ENCODE assay signal across 8 cellular contexts in the genomic region with DNA sequence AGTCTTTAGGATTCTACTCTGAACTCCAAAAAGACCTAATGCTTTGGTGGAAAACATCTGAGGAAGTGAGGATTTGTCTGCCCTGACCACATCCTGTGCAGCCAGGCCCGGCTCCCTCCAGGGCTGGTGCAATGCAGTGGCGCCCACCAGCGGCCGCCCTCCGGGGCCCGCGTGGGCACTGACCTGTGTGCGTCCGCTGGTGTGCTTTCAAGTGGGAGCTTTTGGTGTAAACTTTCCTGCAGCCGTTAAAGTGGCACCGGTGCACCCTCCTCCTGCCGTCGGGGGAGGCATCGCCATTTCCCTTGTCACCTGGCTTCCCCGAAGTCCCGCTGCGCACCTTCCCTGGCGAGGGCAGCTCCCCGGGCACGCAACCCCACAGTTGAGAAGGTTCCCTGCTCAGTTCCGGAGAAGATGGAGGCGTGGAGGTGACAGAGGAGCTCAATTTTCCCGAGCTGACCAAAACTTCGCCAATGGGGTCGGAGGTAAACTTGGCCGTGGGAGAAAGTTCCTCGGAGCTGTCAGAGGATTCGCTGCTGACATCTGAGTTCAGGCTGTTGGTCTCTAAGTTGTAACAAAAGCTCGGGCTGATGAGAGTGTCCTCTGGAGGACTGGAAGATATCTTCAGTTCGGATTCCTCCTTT. TPM values are rescaled to one million over a fixed set of nuclear protein-coding genes. Genes with fewer than 3 reads are reported as not detected.
A peak's percentile ranks its signal among the peaks of the same experiment; 100 is the strongest.
DNase-seq lines count a peak whose midpoint lies in the region; ATAC-seq and TF ChIP-seq lines count a peak whose summit lies in the region.

No MANE protein-coding gene starts in this region.

- peak overlapping the region; percentile 99 to 100 (median 100) for H3K27ac ChIP-seq in esophagus squamous epithelium

- H3K4me1 Mint-ChIP-seq in activated CD8-positive, alpha-beta T cell treated with anti-CD3 and anti-CD28 coated beads, Interleukin-2, amount 10 ng/mL, durations not matched to agents 7 days and 5 days (ENCODE audit: low read depth), result peaks cover 65% of the 10 kb centered on the region

- H3K4me1 ChIP-seq in esophagus squamous epithelium (peaks cover 38 to 65% (median 47%) of the 10 kb centered on the region in 3 donors), neuron (ENCODE audit: insufficient read depth, low read length) (peaks cover 25% of the 10 kb centered on the region)

- no peak for ATAC-seq in activated CD8-positive, alpha-beta T cell treated with anti-CD3 and anti-CD28 coated beads, Interleukin-2, amount 10 ng/mL, durations not matched to agents 7 days and 5 days
- no peak for ATAC-seq in GM19463 (IDR thresholded peaks at IDR 0.05; ENCODE audit: unreplicated experiment)

- intact Hi-C loops in esophagus squamous epithelium (cut with DNase I), result loop anchor here (5.0 to 10.0 kb wide), 2 partner anchors 317 to 986 kb away; no protein-coding TSS in a partner anchor

- TF ChIP-seq POLR2A in esophagus squamous epithelium (IDR thresholded peaks at IDR 0.05), result no peak

- no peaks in the 10 kb centered on the region for H3K27me3 Mint-ChIP-seq in activated CD8-positive, alpha-beta T cell treated with anti-CD3 and anti-CD28 coated beads, Interleukin-2, amount 10 ng/mL, durations not matched to agents 7 days and 5 days (ENCODE audit: low read depth)

- H3K27ac Mint-ChIP-seq in activated CD8-positive, alpha-beta T cell treated with anti-CD3 and anti-CD28 coated beads, Interleukin-2, amount 10 ng/mL, durations not matched to agents 7 days and 5 days, result peak overlapping the region; percentile 98

- H3K4me3 Mint-ChIP-seq in activated CD8-positive, alpha-beta T cell treated with anti-CD3 and anti-CD28 coated beads, Interleukin-2, amount 10 ng/mL, durations not matched to agents 7 days and 5 days, result peak overlapping the region; percentile 95

- H3K27me3 ChIP-seq in esophagus squamous epithelium (no peaks in the 10 kb centered on the region), neuron (ENCODE audit: insufficient read depth, low read length) (no peaks in the 10 kb centered on the region)

- H3K4me3 ChIP-seq in AG09309 (ENCODE audit: control insufficient read depth, low read depth, low read length) (peak overlapping the region; percentile 90), esophagus squamous epithelium (peak overlapping the region; percentile 70 to 99 (median 82)), neuron (ENCODE audit: low read length) (peak overlapping the region; percentile 82)

- no peaks in the 10 kb centered on the region for H3K9me3 ChIP-seq in esophagus squamous epithelium
- peaks cover 5% of the 10 kb centered on the region for H3K9me3 ChIP-seq in neuron (ENCODE audit: low read length)

- H3K36me3 ChIP-seq in esophagus squamous epithelium (peaks cover 15 to 51% (median 32%) of the 10 kb centered on the region in 3 donors), neuron (ENCODE audit: insufficient read depth, low read length) (peaks cover 52% of the 10 kb centered on the region)

- peak; percentile 86 for TF ChIP-seq CTCF in AG09309 (IDR thresholded peaks at IDR 0.05; ENCODE audit: control insufficient read depth, insufficient read depth, low read depth, low read length, missing control alignments)
- TF ChIP-seq CTCF in esophagus squamous epithelium (IDR thresholded peaks at IDR 0.05), result peak; percentile 20 to 70 (median 42)

- peaks cover 82% of the 10 kb centered on the region for H3K36me3 Mint-ChIP-seq in activated CD8-positive, alpha-beta T cell treated with anti-CD3 and anti-CD28 coated beads, Interleukin-2, amount 10 ng/mL, durations not matched to agents 7 days and 5 days (ENCODE audit: low read depth)

- DNase-seq in AG09309 (ENCODE audit: low read depth), result no peak
- DNase-seq in HT1080 (ENCODE audit: low read depth), result peak; percentile 70
- peak; percentile 63 for DNase-seq in activated CD8-positive, alpha-beta T cell treated with anti-CD3 and anti-CD28 coated beads, Interleukin-2, amount 10 ng/mL, durations not matched to agents 7 days and 5 days
- no peak for DNase-seq in esophagus squamous epithelium (lab: John Stamatoyannopoulos, UW)
- DNase-seq in NCI-H1930 (lab: John Stamatoyannopoulos, UW), result no peak
- no peak for DNase-seq in NCI-H82 (lab: John Stamatoyannopoulos, UW)

- CTCF ChIA-PET in activated CD8-positive, alpha-beta T cell treated with anti-CD3 and anti-CD28 coated beads, Interleukin-2, amount 10 ng/mL, durations not matched to agents 7 days and 5 days (lab: Charles Lee), result interaction anchor here (0.6 to 2.5 kb wide), 12 partner anchors 16 to 543 kb away, joined by 3 to 6 read pairs (median 3); no protein-coding TSS in a partner anchor

- H2AFZ ChIP-seq in neuron (ENCODE audit: low read depth, low read length), result no peak overlapping the region

- H3K9me3 Mint-ChIP-seq in activated CD8-positive, alpha-beta T cell treated with anti-CD3 and anti-CD28 coated beads, Interleukin-2, amount 10 ng/mL, durations not matched to agents 7 days and 5 days (ENCODE audit: insufficient read depth), result no peaks in the 10 kb centered on the region

- POLR2A ChIA-PET in activated CD8-positive, alpha-beta T cell treated with anti-CD3 and anti-CD28 coated beads, Interleukin-2, amount 10 ng/mL, durations not matched to agents 7 days and 5 days (lab: Charles Lee), result interaction anchor here (0.6 to 6.8 kb wide), 15 partner anchors 9 to 372 kb away, joined by 3 to 658 read pairs (median 97); no protein-coding TSS in a partner anchor

- WGBS in esophagus squamous epithelium, 2 donors, result 18 to 45% methylated on average over 8 of the region's 30 CpGs

RNA-seq across cellular contexts. Expression of gene KLF6, which starts 3.4 kb away (rescaled TPM):
- 59.7 and 93.0 TPM in 2 replicates for total RNA-seq in HT1080 (2014; rRNA removed; shearing (Covaris generic))
- 75.1 and 87.5 TPM in 2 replicates for polyA plus RNA-seq in HT1080 (2015; cell fraction: cytosol; rRNA removed)
- 247 and 255 TPM in 2 replicates for polyA plus RNA-seq in HT1080 (2015; cell fraction: nucleus; rRNA removed)
- total RNA-seq in activated CD8-positive, alpha-beta T cell treated with anti-CD3 and anti-CD28 coated beads, Interleukin-2, amount 10 ng/mL, durations not matched to agents 7 days and 5 days, result 100 to 1,000 TPM; 208 to 215 TPM
- 10 to 100 TPM; 39.6 to 91.2 (median 74.2) TPM for total RNA-seq in esophagus squamous epithelium

Comparison
In these comparisons a context has a peak if more than half of its experiments do, and no peak if none do; other contexts are left out.
1. DNase-seq: peak in HT1080 (single experiment) and activated CD8-positive, alpha-beta T cell treated with anti-CD3 and anti-CD28 coated beads, Interleukin-2, amount 10 ng/mL, durations not matched to agents 7 days and 5 days (single experiment); none in AG09309 (single experiment), esophagus squamous epithelium (single experiment), NCI-H1930 (0 of 2) and NCI-H82 (single experiment).
2. Peak in every context shown above with its lines, with median percentiles within 50 percentile points of each other: H3K4me3 ChIP-seq.